Comparison of ENCODE assay signal across 1 cellular context in the genomic region with DNA sequence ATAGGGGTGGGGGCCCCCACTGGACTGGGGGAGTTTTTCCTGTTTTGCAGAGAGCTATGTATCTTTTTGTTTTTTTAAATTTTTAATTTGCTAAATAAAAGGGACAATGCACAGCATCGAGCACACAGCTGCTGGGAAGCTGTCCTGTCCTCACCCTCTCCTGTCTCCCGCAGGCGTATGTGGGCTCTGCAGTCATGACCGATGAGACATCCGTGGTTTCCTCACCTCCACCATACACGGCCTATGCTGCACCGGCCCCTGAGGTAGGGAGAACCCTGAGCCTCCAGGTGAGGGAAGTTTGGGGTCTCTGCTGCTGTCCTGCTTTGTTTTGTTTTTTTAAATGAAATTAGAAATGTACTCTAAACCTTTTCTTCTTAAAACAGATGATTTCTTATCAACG.
TF ChIP-seq lines count a peak whose summit lies in the region.

No MANE protein-coding gene starts in this region.

TF ChIP-seq in H1, 55 proteins besides CTCF, POLR2A, EP300 and RAD21:
- TF ChIP-seq EGR1 (IDR thresholded peaks at IDR 0.05; ENCODE audit: borderline replicate concordance, low read depth, low read length) (no peak), SIRT6 (IDR thresholded peaks at IDR 0.05; ENCODE audit: low read length) (no peak), CHD2 (IDR thresholded peaks at IDR 0.05; ENCODE audit: low read length) (no peak), BACH1 (IDR thresholded peaks at IDR 0.05; ENCODE audit: low read length) (no peak), CREB1 (IDR thresholded peaks at IDR 0.05) (no peak), RBBP5 (IDR thresholded peaks at IDR 0.05; ENCODE audit: borderline replicate concordance, low read depth, low read length) (no peak), RFX5 (IDR thresholded peaks at IDR 0.05; ENCODE audit: borderline replicate concordance, low read depth, low read length) (no peak), KDM4A (IDR thresholded peaks at IDR 0.05; ENCODE audit: low read depth, low read length, severe bottlenecking) (no peak), GTF2F1 (IDR thresholded peaks at IDR 0.05; ENCODE audit: borderline replicate concordance, low read depth, low read length) (no peak), RNF2 (IDR thresholded peaks at IDR 0.05; ENCODE audit: borderline replicate concordance, low read depth, low read length, missing control alignments, poor library complexity, severe bottlenecking) (no peak), SP4 (IDR thresholded peaks at IDR 0.05; ENCODE audit: low read length) (no peak), POU5F1 (IDR thresholded peaks at IDR 0.05; ENCODE audit: low read depth, low read length) (no peak), TAF7 (optimal IDR thresholded peaks at IDR 0.05; ENCODE audit: borderline replicate concordance, low read depth, low read length) (no peak)
- TF ChIP-seq, protein P1, sequence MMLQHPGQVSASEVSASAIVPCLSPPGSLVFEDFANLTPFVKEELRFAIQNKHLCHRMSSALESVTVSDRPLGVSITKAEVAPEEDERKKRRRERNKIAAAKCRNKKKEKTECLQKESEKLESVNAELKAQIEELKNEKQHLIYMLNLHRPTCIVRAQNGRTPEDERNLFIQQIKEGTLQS (IDR thresholded peaks at IDR 0.05; ENCODE audit: insufficient read depth, low read depth, low read length): no peak
